In genomic region chr2:38386377-38386776, GRCh38 we compare ENCODE assay signal across 18 cellular contexts. TPM values are rescaled to one million over a fixed set of nuclear protein-coding genes. Genes with fewer than 3 reads are reported as not detected.
DNase-seq lines count a peak whose midpoint lies in the region; ATAC-seq and TF ChIP-seq lines count a peak whose summit lies in the region.
"Had no signal": no experiment of that assay in that cellular context is flagged by ENCODE, and none has a peak within 500 bp of the region (broad histone marks: within the 10 kb centered on the region; RNA-seq: fewer than 3 reads in every experiment).

No MANE protein-coding gene starts in this region.

- H3K36me3 Mint-ChIP-seq in GM23338 (ENCODE audit: low read depth) = no peaks in the 10 kb centered on the region
- H3K36me3 Mint-ChIP-seq: naive B cell had no signal

- H3K27ac ChIP-seq in A673 (ENCODE audit: low read depth, low read length, poor library complexity, severe bottlenecking) = no peak overlapping the region
- H3K27ac ChIP-seq in HEK293 (ENCODE audit: extremely low read depth, low read depth, low read length) = no peak overlapping the region
- H3K27ac ChIP-seq in GM23338 (ENCODE audit: low read depth) = no peak overlapping the region
- H3K27ac ChIP-seq: ascending aorta, uterus had no signal

- intact Hi-C loops in A673 (cut with micrococcal nuclease; ENCODE audit: unreplicated experiment) = no loop called here

- no peaks in the 10 kb centered on the region for H3K9me3 Mint-ChIP-seq in GM23338
- H3K9me3 Mint-ChIP-seq: naive B cell had no signal

- H3K27me3 Mint-ChIP-seq in GM23338 (ENCODE audit: insufficient read depth, low read depth, poor library complexity) = peaks cover 2% of the 10 kb centered on the region

- TF ChIP-seq CTCF in A673 (conservative IDR thresholded peaks at IDR 0.05; ENCODE audit: low read depth, low read length) (no peak), HEK293 (tag by site-specific recombination; IDR thresholded peaks at IDR 0.05) (no peak), GM23338 (conservative IDR thresholded peaks at IDR 0.05; ENCODE audit: low read depth in 2 of 2) (no peak)

- H3K4me2 ChIP-seq in GM23338 = no peak overlapping the region

- H3K4me3 Mint-ChIP-seq in GM23338 = no peak overlapping the region
- H3K4me3 Mint-ChIP-seq: naive B cell had no signal

- H3K79me2 ChIP-seq in GM23338 (replicated peaks; ENCODE audit: insufficient read depth) = no peaks in the 10 kb centered on the region

- CTCF ChIA-PET in A673 (lab: Charles Lee) = no interaction called here
- CTCF ChIA-PET in HEK293 (lab: Yijun Ruan, JAX) = no interaction called here

- no peak overlapping the region for H2AFZ ChIP-seq in GM23338

- peaks cover 11% of the 10 kb centered on the region for H3K4me1 Mint-ChIP-seq in GM23338

- no peak overlapping the region for H3K27ac Mint-ChIP-seq in GM23338

- TF ChIP-seq POLR2A in erythroblast (IDR thresholded peaks at IDR 0.05; ENCODE audit: low read length) = no peak

- DNase-seq in A673 (ENCODE audit: low spot score) (peak; percentile 49), RPMI8226 (peak; percentile 20), erythroblast (lab: John Stamatoyannopoulos, UW) (peak; percentile 24 to 39), GM23338 (ENCODE audit: low spot score) (no peak), cortex of kidney (lab: John Stamatoyannopoulos, UW) (no peak), AG20443 (ENCODE audit: low spot score) (no peak)
- DNase-seq: activated CD4-positive, alpha-beta T cell treated with anti-CD3 and anti-CD28 coated beads, Interleukin-2, amount 50 U/mL, for 4 hours; islet precursor cell; naive B cell; NCI-H1048; NCI-H526 treated with DMSO at 0.1 percent for 48 hours; posterior cingulate gyrus; stimulated activated CD4-positive, alpha-beta T cell treated with anti-CD3 and anti-CD28 coated beads, Interleukin-4, amount 100 ng/mL, for 24 hours; uterus had no signal

- no TSS peak for BruUV-seq in A673 (replicated peaks; lab: Mats Ljungman, UMichigan)

- no peaks in the 10 kb centered on the region for H3F3A ChIP-seq in GM23338 (replicated peaks; ENCODE audit: low read depth)

- ATAC-seq in GM23338 (no peak), GM18873 (IDR thresholded peaks at IDR 0.05; ENCODE audit: low FRiP score, unreplicated experiment) (no peak)
- ATAC-seq: SK-N-SH treated with all-trans-retinoic acid at 6 μM for 48 hours had no signal

- H3K9me2 ChIP-seq in GM23338 (ENCODE audit: insufficient read depth) = no peaks in the 10 kb centered on the region

- H3K27me3 ChIP-seq in A673 (replicated peaks; ENCODE audit: insufficient read depth, low read depth, low read length, poor library complexity) = no peaks in the 10 kb centered on the region
- no peaks in the 10 kb centered on the region for H3K27me3 ChIP-seq in GM23338 (ENCODE audit: insufficient read depth)
- H3K27me3 ChIP-seq: ascending aorta, uterus had no signal

- H3K9me3 ChIP-seq in A673 (ENCODE audit: low read depth, low read length, poor library complexity, severe bottlenecking) (no peaks in the 10 kb centered on the region), HEK293 (ENCODE audit: control insufficient read depth, insufficient read depth, low read depth, low read length) (no peaks in the 10 kb centered on the region)
- H3K9me3 ChIP-seq: ascending aorta, uterus had no signal

- no peak overlapping the region for H3K4me3 ChIP-seq in A673 (ENCODE audit: low read depth, low read length, poor library complexity, severe bottlenecking)
- no peak overlapping the region for H3K4me3 ChIP-seq in HEK293 (ENCODE audit: low read depth, low read length)
- no peak overlapping the region for H3K4me3 ChIP-seq in GM23338
- H3K4me3 ChIP-seq: ascending aorta, uterus had no signal

- H3K4me1 ChIP-seq in A673 (ENCODE audit: insufficient read depth, low read length, poor library complexity, severe bottlenecking) = no peaks in the 10 kb centered on the region
- H3K4me1 ChIP-seq in HEK293 (ENCODE audit: control insufficient read depth, insufficient read depth, low read length) = peaks cover 6% of the 10 kb centered on the region
- no peaks in the 10 kb centered on the region for H3K4me1 ChIP-seq in GM23338 (ENCODE audit: insufficient read depth)
- H3K4me1 ChIP-seq: ascending aorta, uterus had no signal

- H3K36me3 ChIP-seq in A673 (ENCODE audit: insufficient read depth, low read length, poor library complexity, severe bottlenecking) (no peaks in the 10 kb centered on the region), HEK293 (ENCODE audit: control insufficient read depth in 2 of 2, insufficient read depth in 1 of 2, low read length in 2 of 2) (no peaks in the 10 kb centered on the region), GM23338 (ENCODE audit: insufficient read depth) (no peaks in the 10 kb centered on the region)
- H3K36me3 ChIP-seq: ascending aorta, uterus had no signal

- POLR2A ChIA-PET in A673 (lab: Charles Lee; ENCODE audit: low non-redundant PET) (no interaction called here), HEK293 (lab: Yijun Ruan, JAX) (no interaction called here)

- H4K20me1 ChIP-seq in GM23338 (replicated peaks; ENCODE audit: insufficient read depth) = no peaks in the 10 kb centered on the region

TF ChIP-seq in HEK293, 187 proteins besides CTCF, POLR2A, EP300 and RAD21:
- TF ChIP-seq ZSCAN30 (tag by site-specific recombination; IDR thresholded peaks at IDR 0.05) (no peak), ZNF366 (tag by site-specific recombination; conservative IDR thresholded peaks at IDR 0.05) (peak; percentile 80)
TF ChIP-seq in HEK293: peak in this region for 1.

TF ChIP-seq in GM23338, 12 proteins besides CTCF, POLR2A, EP300 and RAD21 (continues in another document):
- no peak for TF ChIP-seq ZNF114 (CRISPR knock-in tag; IDR thresholded peaks at IDR 0.05)
- TF ChIP-seq EZH2phosphoT487 (IDR thresholded peaks at IDR 0.05; ENCODE audit: unreplicated experiment) = no peak
- TF ChIP-seq NANOG (IDR thresholded peaks at IDR 0.05; ENCODE audit: borderline replicate concordance) = no peak
- no peak for TF ChIP-seq STAT1 (IDR thresholded peaks at IDR 0.05; ENCODE audit: unreplicated experiment)
- TF ChIP-seq EZH2 (IDR thresholded peaks at IDR 0.05; ENCODE audit: low read depth, unreplicated experiment) = no peak
- TF ChIP-seq CREB1 (CRISPR knock-in tag; IDR thresholded peaks at IDR 0.05; ENCODE audit: low read depth) = no peak
- TF ChIP-seq, protein P1, sequence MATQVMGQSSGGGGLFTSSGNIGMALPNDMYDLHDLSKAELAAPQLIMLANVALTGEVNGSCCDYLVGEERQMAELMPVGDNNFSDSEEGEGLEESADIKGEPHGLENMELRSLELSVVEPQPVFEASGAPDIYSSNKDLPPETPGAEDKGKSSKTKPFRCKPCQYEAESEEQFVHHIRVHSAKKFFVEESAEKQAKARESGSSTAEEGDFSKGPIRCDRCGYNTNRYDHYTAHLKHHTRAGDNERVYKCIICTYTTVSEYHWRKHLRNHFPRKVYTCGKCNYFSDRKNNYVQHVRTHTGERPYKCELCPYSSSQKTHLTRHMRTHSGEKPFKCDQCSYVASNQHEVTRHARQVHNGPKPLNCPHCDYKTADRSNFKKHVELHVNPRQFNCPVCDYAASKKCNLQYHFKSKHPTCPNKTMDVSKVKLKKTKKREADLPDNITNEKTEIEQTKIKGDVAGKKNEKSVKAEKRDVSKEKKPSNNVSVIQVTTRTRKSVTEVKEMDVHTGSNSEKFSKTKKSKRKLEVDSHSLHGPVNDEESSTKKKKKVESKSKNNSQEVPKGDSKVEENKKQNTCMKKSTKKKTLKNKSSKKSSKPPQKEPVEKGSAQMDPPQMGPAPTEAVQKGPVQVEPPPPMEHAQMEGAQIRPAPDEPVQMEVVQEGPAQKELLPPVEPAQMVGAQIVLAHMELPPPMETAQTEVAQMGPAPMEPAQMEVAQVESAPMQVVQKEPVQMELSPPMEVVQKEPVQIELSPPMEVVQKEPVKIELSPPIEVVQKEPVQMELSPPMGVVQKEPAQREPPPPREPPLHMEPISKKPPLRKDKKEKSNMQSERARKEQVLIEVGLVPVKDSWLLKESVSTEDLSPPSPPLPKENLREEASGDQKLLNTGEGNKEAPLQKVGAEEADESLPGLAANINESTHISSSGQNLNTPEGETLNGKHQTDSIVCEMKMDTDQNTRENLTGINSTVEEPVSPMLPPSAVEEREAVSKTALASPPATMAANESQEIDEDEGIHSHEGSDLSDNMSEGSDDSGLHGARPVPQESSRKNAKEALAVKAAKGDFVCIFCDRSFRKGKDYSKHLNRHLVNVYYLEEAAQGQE (IDR thresholded peaks at IDR 0.05; ENCODE audit: unreplicated experiment) = no peak
- TF ChIP-seq POLR2AphosphoS5 (IDR thresholded peaks at IDR 0.05; ENCODE audit: low read depth) = no peak
- TF ChIP-seq ZNF331 (CRISPR knock-in tag; IDR thresholded peaks at IDR 0.05; ENCODE audit: low read depth) = no peak
- TF ChIP-seq, protein P2, sequence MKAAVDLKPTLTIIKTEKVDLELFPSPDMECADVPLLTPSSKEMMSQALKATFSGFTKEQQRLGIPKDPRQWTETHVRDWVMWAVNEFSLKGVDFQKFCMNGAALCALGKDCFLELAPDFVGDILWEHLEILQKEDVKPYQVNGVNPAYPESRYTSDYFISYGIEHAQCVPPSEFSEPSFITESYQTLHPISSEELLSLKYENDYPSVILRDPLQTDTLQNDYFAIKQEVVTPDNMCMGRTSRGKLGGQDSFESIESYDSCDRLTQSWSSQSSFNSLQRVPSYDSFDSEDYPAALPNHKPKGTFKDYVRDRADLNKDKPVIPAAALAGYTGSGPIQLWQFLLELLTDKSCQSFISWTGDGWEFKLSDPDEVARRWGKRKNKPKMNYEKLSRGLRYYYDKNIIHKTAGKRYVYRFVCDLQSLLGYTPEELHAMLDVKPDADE (IDR thresholded peaks at IDR 0.05) = no peak
- no peak for TF ChIP-seq JUNB (IDR thresholded peaks at IDR 0.05; ENCODE audit: unreplicated experiment)

RNA-seq across cellular contexts. Expression of gene ATL2, which starts 9.3 kb away (rescaled TPM):
- 76.0 and 85.5 TPM in 2 replicates for total RNA-seq in A673 (2021)
- 121 and 140 TPM in 2 replicates for total RNA-seq in GM23338 (2014; rRNA removed; shearing (Covaris generic))
- polyA plus RNA-seq in GM23338 (2016; fragmentation: Nextera tagmentation; extraction: Ambion mirVana) = 25.7 and 30.2 TPM in 2 replicates

Comparison
In these comparisons a context has a peak if more than half of its experiments do, and no peak if none do; other contexts are left out.
1. DNase-seq: peak in A673 (single experiment), RPMI8226 (single experiment) and erythroblast (2 of 2); none in GM23338 (single experiment), cortex of kidney (single experiment) and AG20443 (single experiment).